Comparison of ENCODE assay signal across 9 cellular contexts in the genomic region with DNA sequence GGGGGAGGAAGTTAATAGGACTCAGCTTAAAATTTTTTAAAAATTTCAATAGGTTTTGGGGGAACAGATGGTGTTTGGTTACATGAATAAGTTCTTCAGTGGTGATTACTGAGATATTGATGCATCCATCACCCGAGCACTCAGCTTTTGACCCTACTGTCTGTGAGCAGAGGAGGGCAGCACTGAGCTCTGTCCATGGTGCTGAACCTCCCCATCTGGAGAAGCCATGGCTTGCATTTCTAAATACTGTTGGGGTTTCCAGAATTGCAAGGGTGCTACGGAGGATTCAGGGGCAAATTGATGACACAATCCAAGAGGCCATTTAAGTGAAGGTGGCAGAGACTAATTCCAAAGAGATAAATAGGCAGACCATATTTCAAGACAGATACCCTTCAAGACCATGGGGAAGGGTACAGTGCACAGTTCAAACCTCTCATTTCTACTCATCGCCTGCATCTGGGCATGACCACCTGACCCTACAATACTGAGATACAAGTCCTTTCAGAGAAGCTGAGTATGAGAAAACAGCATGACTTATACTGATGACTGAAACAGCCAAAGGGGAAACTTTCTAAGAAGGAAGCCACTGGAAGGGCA. TPM values are rescaled to one million over a fixed set of nuclear protein-coding genes. Genes with fewer than 3 reads are reported as not detected.
A peak's percentile ranks its signal among the peaks of the same experiment; 100 is the strongest.
DNase-seq lines count a peak whose midpoint lies in the region; ATAC-seq and TF ChIP-seq lines count a peak whose summit lies in the region.
"Had no signal": no experiment of that assay in that cellular context is flagged by ENCODE, and none has a peak within 500 bp of the region (broad histone marks: within the 10 kb centered on the region; RNA-seq: fewer than 3 reads in every experiment).

No MANE protein-coding gene starts in this region.

- peaks cover 0 to 6% (median 2%) of the 10 kb centered on the region in 9 donors for H3K9me3 Mint-ChIP-seq in naive thymus-derived CD8-positive, alpha-beta T cell

- DNase-seq in NCI-H2081 (lab: John Stamatoyannopoulos, UW) (peak; percentile 32 to 39), NCI-H2081 treated with DMSO at 0.1 percent for 48 hours (lab: John Stamatoyannopoulos, UW) (no peak), NCI-H446 (lab: John Stamatoyannopoulos, UW) (peak; percentile 21 to 43), epithelial cell of esophagus (ENCODE audit: low read depth) (peak; percentile 75)
- peak; percentile 14 to 38 for DNase-seq in activated CD8-positive, alpha-beta memory T cell treated with anti-CD3 and anti-CD28 coated beads for 1 hour (ENCODE audit: extremely low read depth in 1 of 2, low read depth in 1 of 2)
- DNase-seq in naive thymus-derived CD8-positive, alpha-beta T cell, result peak; percentile 31 to 78 (median 59)
- peak; percentile 34 for DNase-seq in stimulated activated naive CD4-positive, alpha-beta T cell treated with Interleukin-2 at 50 U/mL for 16 hours (lab: John Stamatoyannopoulos, UW)

- H3K4me1 Mint-ChIP-seq in naive thymus-derived CD8-positive, alpha-beta T cell, result peaks cover 0 to 1% (median under 1%) of the 10 kb centered on the region in 4 donors

- peak; percentile 49 for TF ChIP-seq CTCF in epithelial cell of esophagus (IDR thresholded peaks at IDR 0.05; ENCODE audit: insufficient read depth, low read depth, low read length, missing control alignments)

- peak overlapping the region in 2 of 10 donors; percentile 66 to 84 for H3K27ac Mint-ChIP-seq in naive thymus-derived CD8-positive, alpha-beta T cell

- POLR2A ChIA-PET in naive thymus-derived CD8-positive, alpha-beta T cell (lab: Charles Lee), result no interaction called here

- no peak overlapping the region for H3K4me3 Mint-ChIP-seq in naive thymus-derived CD8-positive, alpha-beta T cell

- peaks cover 0 to 4% (median 0%) of the 10 kb centered on the region in 3 donors for H3K36me3 Mint-ChIP-seq in naive thymus-derived CD8-positive, alpha-beta T cell

- no peak overlapping the region for H3K4me3 ChIP-seq in epithelial cell of esophagus (ENCODE audit: low read length)
- H3K4me3 ChIP-seq: BLaER1 treated with 17β-estradiol and CSF1 and Interleukin-3, amounts not matched to agents 10 nM and 100 nM had no signal

- H3K27me3 Mint-ChIP-seq in naive thymus-derived CD8-positive, alpha-beta T cell, result peaks cover 33 to 97% (median 64%) of the 10 kb centered on the region in 5 donors

- peak; percentile 68 to 71 for ATAC-seq in naive thymus-derived CD8-positive, alpha-beta T cell
- no peak for ATAC-seq in GM21367 (IDR thresholded peaks at IDR 0.05; ENCODE audit: unreplicated experiment)

RNA-seq across cellular contexts. Expression of a gene that starts 17.2 kb away (rescaled TPM):
- total RNA-seq in naive thymus-derived CD8-positive, alpha-beta T cell, result not detected
- under 1 TPM in 1 of 3 donors, not detected in 2; 0.02 TPM for polyA plus RNA-seq in naive thymus-derived CD8-positive, alpha-beta T cell
